ENCODE assay signal across 10 cellular contexts in genomic region chr20:31490752-31491151, GRCh38. TPM values are rescaled to one million over a fixed set of nuclear protein-coding genes. Genes with fewer than 3 reads are reported as not detected.
"Had no signal": no experiment of that assay in that cellular context is flagged by ENCODE, and none has a peak within 500 bp of the region (broad histone marks: within the 10 kb centered on the region; RNA-seq: fewer than 3 reads in every experiment).

No MANE protein-coding gene starts in this region.

- ATAC-seq: GM23338, HCT116 had no signal

- H3K27ac Mint-ChIP-seq: GM23338, H9, HFFc6 had no signal

- H3K9me3 Mint-ChIP-seq: HFFc6 had no signal

- H3K4me3 Mint-ChIP-seq: GM23338, H9, HFFc6 had no signal

- DNase-seq: GM23248, GOT3, H7, H9, HCEC 1CT, HFFc6 had no signal

- H3K4me1 Mint-ChIP-seq: H9 had no signal

RNA-seq across cellular contexts. Expression of gene REM1, which starts 15.7 kb away (rescaled TPM):
- total RNA-seq: GM23248, H1, H4, H7, H9, HFFc6 had no signal

RNA-seq across cellular contexts. Expression of gene DEFB124, which starts 15.8 kb away (rescaled TPM):
- total RNA-seq: GM23248, H1, H4, H7, H9, HFFc6 had no signal

RNA-seq across cellular contexts. Expression of gene DEFB123, which starts 50.3 kb away (rescaled TPM):
- total RNA-seq: GM23248, GM23338, H1, H4, H7, H9, HFFc6 had no signal
